Comparison of ENCODE assay signal across 1 cellular context in genomic region chr1:56978819-56979218, GRCh38.
TF ChIP-seq lines count a peak whose summit lies in the region.

No MANE protein-coding gene starts in this region.

TF ChIP-seq in WTC11, 78 proteins besides CTCF, POLR2A, EP300 and RAD21 (continued from another document):
- TF ChIP-seq E2F4 (CRISPR knock-in tag; IDR thresholded peaks at IDR 0.05; ENCODE audit: borderline replicate concordance, low read depth) = no peak
- TF ChIP-seq ERG (CRISPR knock-in tag; IDR thresholded peaks at IDR 0.05) = no peak
- TF ChIP-seq PRRX2 (CRISPR knock-in tag; IDR thresholded peaks at IDR 0.05) = no peak
- TF ChIP-seq GABPB1 (CRISPR knock-in tag; IDR thresholded peaks at IDR 0.05) = no peak
- no peak for TF ChIP-seq FOXK1 (CRISPR knock-in tag; IDR thresholded peaks at IDR 0.05)
- no peak for TF ChIP-seq NFATC4 (CRISPR knock-in tag; IDR thresholded peaks at IDR 0.05)
- TF ChIP-seq ZNF512 (CRISPR knock-in tag; IDR thresholded peaks at IDR 0.05; ENCODE audit: borderline replicate concordance) = no peak
- no peak for TF ChIP-seq ARID4B (CRISPR knock-in tag; IDR thresholded peaks at IDR 0.05; ENCODE audit: borderline replicate concordance)
- no peak for TF ChIP-seq ZNF281 (CRISPR knock-in tag; IDR thresholded peaks at IDR 0.05)
